In genomic region chr3:156044634-156044975, GRCh38 we compare ENCODE assay signal across 19 cellular contexts.
"Had no signal": no experiment of that assay in that cellular context is flagged by ENCODE, and none has a peak within 500 bp of the region (broad histone marks: within the 10 kb centered on the region; RNA-seq: fewer than 3 reads in every experiment).

No MANE protein-coding gene starts in this region.

- H3K9me3 ChIP-seq: left lung, lower lobe of right lung, ovary, prostate gland, tibial nerve, uterus had no signal

- H3K4me3 ChIP-seq: left lung, lower lobe of right lung, ovary, prostate gland, smooth muscle cell, tibial nerve, uterus had no signal

- H3K4me3 Mint-ChIP-seq: immature natural killer cell; naive thymus-derived CD8-positive, alpha-beta T cell; nephron; neural crest cell; stimulated activated memory B cell treated with anti-CD40 and anti-IgM and Interleukin-4, amounts not matched to agents 10 μg/mL and 1 μg/mL and 100 μg/mL, for 72 hours; stimulated activated naive CD8-positive, alpha-beta T cell treated with anti-CD3 and anti-CD28 coated beads, Interleukin-15, amount 100 ng/mL, for 72 hours; type B pancreatic cell had no signal

- ATAC-seq: left colon; lower lobe of right lung; naive thymus-derived CD8-positive, alpha-beta T cell; stimulated activated memory B cell treated with anti-CD40 and anti-IgM and Interleukin-4, amounts not matched to agents 10 μg/mL and 1 μg/mL and 100 μg/mL, for 72 hours had no signal

- H3K36me3 Mint-ChIP-seq: immature natural killer cell; naive thymus-derived CD8-positive, alpha-beta T cell; stimulated activated memory B cell treated with anti-CD40 and anti-IgM and Interleukin-4, amounts not matched to agents 10 μg/mL and 1 μg/mL and 100 μg/mL, for 72 hours; type B pancreatic cell had no signal

- H3K9me3 Mint-ChIP-seq: naive thymus-derived CD8-positive, alpha-beta T cell; nephron; neural crest cell; stimulated activated memory B cell treated with anti-CD40 and anti-IgM and Interleukin-4, amounts not matched to agents 10 μg/mL and 1 μg/mL and 100 μg/mL, for 72 hours; stimulated activated naive CD8-positive, alpha-beta T cell treated with anti-CD3 and anti-CD28 coated beads, Interleukin-15, amount 100 ng/mL, for 72 hours; type B pancreatic cell had no signal

- H3K36me3 ChIP-seq: left lung, lower lobe of right lung, ovary, prostate gland, tibial nerve, uterus had no signal

- H3K27ac Mint-ChIP-seq: immature natural killer cell; nephron; stimulated activated memory B cell treated with anti-CD40 and anti-IgM and Interleukin-4, amounts not matched to agents 10 μg/mL and 1 μg/mL and 100 μg/mL, for 72 hours; stimulated activated naive CD8-positive, alpha-beta T cell treated with anti-CD3 and anti-CD28 coated beads, Interleukin-15, amount 100 ng/mL, for 72 hours; type B pancreatic cell had no signal

- H3K27ac ChIP-seq: left lung, lower lobe of right lung, ovary, prostate gland, tibial nerve, uterus had no signal

- H3K4me1 Mint-ChIP-seq: immature natural killer cell; naive thymus-derived CD8-positive, alpha-beta T cell; nephron; neural crest cell; stimulated activated memory B cell treated with anti-CD40 and anti-IgM and Interleukin-4, amounts not matched to agents 10 μg/mL and 1 μg/mL and 100 μg/mL, for 72 hours had no signal

- H3K4me2 ChIP-seq: smooth muscle cell had no signal

- H3K4me1 ChIP-seq: left lung, lower lobe of right lung, prostate gland, tibial nerve, uterus had no signal

- H3K27me3 ChIP-seq: left lung, ovary, tibial nerve, uterus had no signal

- DNase-seq: kidney, lower lobe of right lung, mammary epithelial cell, mesenchymal stem cell, retina had no signal

- H3K27me3 Mint-ChIP-seq: type B pancreatic cell had no signal
